Comparison of ENCODE assay signal across 24 cellular contexts in genomic region chr7:12127490-12127889, GRCh38.
DNase-seq lines count a peak whose midpoint lies in the region; ATAC-seq and TF ChIP-seq lines count a peak whose summit lies in the region.
"Had no signal": no experiment of that assay in that cellular context is flagged by ENCODE, and none has a peak within 500 bp of the region (broad histone marks: within the 10 kb centered on the region; RNA-seq: fewer than 3 reads in every experiment).

No MANE protein-coding gene starts in this region.

- H3K9me3 Mint-ChIP-seq in mesothelial cell of epicardium, result peaks cover 9% of the 10 kb centered on the region

- no peak overlapping the region for H3K4me3 Mint-ChIP-seq in mesothelial cell of epicardium
- H3K4me3 Mint-ChIP-seq: B cell; CD8-positive, alpha-beta T cell had no signal

- TF ChIP-seq CTCF in mesothelial cell of epicardium (IDR thresholded peaks at IDR 0.05; ENCODE audit: unreplicated experiment), result no peak
- TF ChIP-seq CTCF in vagina (IDR thresholded peaks at IDR 0.05), result no peak

- H3K36me3 Mint-ChIP-seq in mesothelial cell of epicardium, result peaks cover 3% of the 10 kb centered on the region
- H3K36me3 Mint-ChIP-seq: CD8-positive, alpha-beta T cell had no signal

- no peak for TF ChIP-seq POLR2A in vagina (IDR thresholded peaks at IDR 0.05)

- no peak for ATAC-seq in HG02623 (IDR thresholded peaks at IDR 0.05; ENCODE audit: unreplicated experiment)
- ATAC-seq: CD8-positive, alpha-beta T cell; K562 had no signal

- no peaks in the 10 kb centered on the region for H3K27me3 ChIP-seq in vagina
- H3K27me3 ChIP-seq: SJSA1 had no signal

- H3K4me1 Mint-ChIP-seq in mesothelial cell of epicardium, result peaks cover 52% of the 10 kb centered on the region
- H3K4me1 Mint-ChIP-seq: B cell had no signal

- H3K27ac Mint-ChIP-seq in mesothelial cell of epicardium, result peak overlapping the region; percentile 62
- H3K27ac Mint-ChIP-seq: B cell; CD8-positive, alpha-beta T cell had no signal

- H3K27ac ChIP-seq in vagina, result no peak overlapping the region
- H3K27ac ChIP-seq: C4-2B, PC-9, SJSA1 had no signal

- peak; percentile 21 for DNase-seq in HCEC 1CT
- DNase-seq in OCI-M1 (lab: John Stamatoyannopoulos, UW), result peak; percentile 37
- peak; percentile 21 for DNase-seq in fibroblast of gingiva (ENCODE audit: low read depth)
- no peak for DNase-seq in mesothelial cell of epicardium (ENCODE audit: low spot score in 2 of 2, unreplicated experiment in 2 of 2)
- DNase-seq in activated naive CD4-positive, alpha-beta T cell treated with anti-CD3 and anti-CD28 coated beads, Interleukin-2, amount 50 U/mL, for 16 hours, result no peak
- DNase-seq in vagina (ENCODE audit: extremely low spot score in 2 of 2), result no peak
- no peak for DNase-seq in stimulated activated CD4-positive, alpha-beta T cell treated with anti-CD3 and anti-CD28 coated beads, Interleukin-4, amount 100 ng/mL, for 1 hour
- DNase-seq: Caco-2; CD8-positive, alpha-beta T cell; DMS79 treated with DMSO at 0.1 percent for 48 hours; Kasumi-1; NCI-H1092 treated with DMSO at 0.1 percent for 48 hours; NCI-H1436; NCI-H187 treated with DMSO at 0.1 percent for 48 hours; NCI-H2171 treated with DMSO at 0.1 percent for 48 hours; NCI-H524 treated with DMSO at 0.1 percent for 48 hours; NCI-H774; PC-9; Right ventricle myocardium superior had no signal

- no peaks in the 10 kb centered on the region for H3K9me3 ChIP-seq in vagina
- H3K9me3 ChIP-seq: Caco-2, SJSA1 had no signal

- no peaks in the 10 kb centered on the region for H3K4me1 ChIP-seq in vagina
- H3K4me1 ChIP-seq: SJSA1 had no signal

- no peaks in the 10 kb centered on the region for H3K36me3 ChIP-seq in vagina
- H3K36me3 ChIP-seq: SJSA1 had no signal

- H3K27me3 Mint-ChIP-seq in mesothelial cell of epicardium (ENCODE audit: low read depth), result no peaks in the 10 kb centered on the region

- intact Hi-C loops in vagina (cut with DNase I), result no loop called here

- no peak overlapping the region for H3K4me3 ChIP-seq in vagina
- H3K4me3 ChIP-seq: K562, PC-9, SJSA1 had no signal

Comparison
In these comparisons a context has a peak if more than half of its experiments do, and no peak if none do; other contexts are left out.
1. DNase-seq: peak in HCEC 1CT (single experiment), OCI-M1 (single experiment) and fibroblast of gingiva (single experiment); none in mesothelial cell of epicardium (0 of 2), activated naive CD4-positive, alpha-beta T cell treated with anti-CD3 and anti-CD28 coated beads, Interleukin-2, amount 50 U/mL, for 16 hours (single experiment), vagina (0 of 2) and stimulated activated CD4-positive, alpha-beta T cell treated with anti-CD3 and anti-CD28 coated beads, Interleukin-4, amount 100 ng/mL, for 1 hour (single experiment).